In the genomic region with DNA sequence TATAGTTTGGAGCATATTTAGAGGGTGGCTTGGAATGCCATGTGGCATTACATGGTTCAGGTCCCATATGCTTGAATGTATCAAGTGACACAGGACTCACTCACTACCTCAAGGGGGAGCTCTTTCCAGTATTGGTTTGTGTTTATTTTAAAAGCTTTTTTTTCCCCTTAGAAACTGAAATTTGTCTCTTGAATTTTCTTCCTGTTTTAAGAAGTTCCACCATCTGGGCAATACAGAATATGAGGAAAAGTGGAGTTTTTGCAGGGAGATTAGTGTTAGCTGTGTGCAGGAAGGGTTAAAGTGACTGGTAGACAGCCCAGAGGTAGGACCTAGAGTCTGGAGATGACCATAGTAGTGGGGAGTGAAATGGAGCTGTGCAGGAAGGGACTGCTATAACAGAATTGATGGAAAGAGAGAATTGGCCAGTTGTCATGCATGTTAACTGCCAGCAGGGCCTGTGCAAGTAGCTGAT, we compare ENCODE assay signal across 9 cellular contexts. TPM values are rescaled to one million over a fixed set of nuclear protein-coding genes. Genes with fewer than 3 reads are reported as not detected.
DNase-seq lines count a peak whose midpoint lies in the region; ATAC-seq and TF ChIP-seq lines count a peak whose summit lies in the region.
"Had no signal": no experiment of that assay in that cellular context is flagged by ENCODE, and none has a peak within 500 bp of the region (broad histone marks: within the 10 kb centered on the region; RNA-seq: fewer than 3 reads in every experiment).

No MANE protein-coding gene starts in this region.

- no peak overlapping the region for H3K27ac ChIP-seq in heart left ventricle
- H3K27ac ChIP-seq: BLaER1 had no signal

- H3K4me3 Mint-ChIP-seq in stimulated activated naive CD8-positive, alpha-beta T cell treated with anti-CD3 and anti-CD28 coated beads, Interleukin-15, amount 100 ng/mL, for 72 hours = no peak overlapping the region

- peaks cover 71% of the 10 kb centered on the region for H3K27me3 Mint-ChIP-seq in stimulated activated naive CD8-positive, alpha-beta T cell treated with anti-CD3 and anti-CD28 coated beads, Interleukin-15, amount 100 ng/mL, for 72 hours

- peaks cover 0 to 82% (median 51%) of the 10 kb centered on the region in 12 donors for H3K4me1 ChIP-seq in heart left ventricle
- H3K4me1 ChIP-seq: BLaER1 had no signal

- no peak for TF ChIP-seq POLR2A in heart left ventricle (IDR thresholded peaks at IDR 0.05)

- DNase-seq in NCI-H1417 (lab: John Stamatoyannopoulos, UW) (peak in 2 of 3 experiments; percentile 22), NCI-H1417 treated with DMSO at 0.1 percent for 48 hours (lab: John Stamatoyannopoulos, UW) (no peak), HS-27A (ENCODE audit: low read depth) (peak; percentile 1), SKM-1 (lab: John Stamatoyannopoulos, UW; ENCODE audit: unreplicated experiment) (peak; percentile 39), heart left ventricle (no peak)
- no peak for DNase-seq in stimulated activated naive CD8-positive, alpha-beta T cell treated with anti-CD3 and anti-CD28 coated beads, Interleukin-15, amount 100 ng/mL, for 72 hours
- DNase-seq in activated CD4-positive, alpha-beta T cell treated with anti-CD3 and anti-CD28 coated beads for 48 hours = no peak

- no peaks in the 10 kb centered on the region for H3K9me3 ChIP-seq in heart left ventricle
- H3K9me3 ChIP-seq: BLaER1 had no signal

- intact Hi-C loops in heart left ventricle (cut with DNase I) = no loop called here

- no peaks in the 10 kb centered on the region for H3K9me3 Mint-ChIP-seq in stimulated activated naive CD8-positive, alpha-beta T cell treated with anti-CD3 and anti-CD28 coated beads, Interleukin-15, amount 100 ng/mL, for 72 hours

- H3K36me3 ChIP-seq in heart left ventricle = peaks cover 0 to 33% (median 17%) of the 10 kb centered on the region in 9 donors

- ATAC-seq in heart left ventricle = peak in 2 of 4 donors; percentile 15 to 33
- peak; percentile 55 for ATAC-seq in stimulated activated naive CD8-positive, alpha-beta T cell treated with anti-CD3 and anti-CD28 coated beads, Interleukin-15, amount 100 ng/mL, for 72 hours
- ATAC-seq in GM18517 (IDR thresholded peaks at IDR 0.05; ENCODE audit: unreplicated experiment) = no peak

- no peak overlapping the region for H3K4me3 ChIP-seq in heart left ventricle
- H3K4me3 ChIP-seq: BLaER1 had no signal

- no peaks in the 10 kb centered on the region for H3K27me3 ChIP-seq in heart left ventricle
- H3K27me3 ChIP-seq: BLaER1 had no signal

- peaks cover 38% of the 10 kb centered on the region for H3K4me1 Mint-ChIP-seq in stimulated activated naive CD8-positive, alpha-beta T cell treated with anti-CD3 and anti-CD28 coated beads, Interleukin-15, amount 100 ng/mL, for 72 hours

- H3K27ac Mint-ChIP-seq in stimulated activated naive CD8-positive, alpha-beta T cell treated with anti-CD3 and anti-CD28 coated beads, Interleukin-15, amount 100 ng/mL, for 72 hours = no peak overlapping the region

- peak; percentile 36 to 68 (median 50) for TF ChIP-seq CTCF in heart left ventricle (IDR thresholded peaks at IDR 0.05)

RNA-seq across cellular contexts. Expression of gene CTNNA1, which starts 36.6 kb away (rescaled TPM):
- total RNA-seq in heart left ventricle = 100 to 1,000 TPM; 331 to 460 (median 410) TPM
- polyA plus RNA-seq in heart left ventricle = 100 to 1,000 TPM; 140 to 282 TPM

Comparison
In these comparisons a context has a peak if more than half of its experiments do, and no peak if none do; other contexts are left out.
1. DNase-seq: peak in NCI-H1417 (2 of 3), HS-27A (single experiment) and SKM-1 (single experiment); none in NCI-H1417 treated with DMSO at 0.1 percent for 48 hours (single experiment), heart left ventricle (0 of 5), stimulated activated naive CD8-positive, alpha-beta T cell treated with anti-CD3 and anti-CD28 coated beads, Interleukin-15, amount 100 ng/mL, for 72 hours (0 of 2) and activated CD4-positive, alpha-beta T cell treated with anti-CD3 and anti-CD28 coated beads for 48 hours (single experiment).